ENCODE assay signal across 8 cellular contexts in genomic region chr20:33667245-33668086, GRCh38. TPM values are rescaled to one million over a fixed set of nuclear protein-coding genes. Genes with fewer than 3 reads are reported as not detected.
DNase-seq lines count a peak whose midpoint lies in the region; ATAC-seq lines count a peak whose summit lies in the region.

No MANE protein-coding gene starts in this region.

- H3K9ac ChIP-seq in neuronal stem cell (ENCODE audit: low read depth, low read length, poor library complexity) = peak overlapping the region; percentile 82

- peak overlapping the region; percentile 85 for H2AK5ac ChIP-seq in neuronal stem cell (ENCODE audit: low read depth, low read length)

- H4K8ac ChIP-seq in neuronal stem cell (ENCODE audit: low read depth, low read length) = no peak overlapping the region

- H2BK5ac ChIP-seq in neuronal stem cell (ENCODE audit: low read length) = no peak overlapping the region

- DNase-seq in NCI-H748 (lab: John Stamatoyannopoulos, UW; ENCODE audit: unreplicated experiment) = peak; percentile 90
- DNase-seq in activated effector memory CD4-positive, alpha-beta T cell treated with Interleukin-2 at 50 U/mL for 16 hours = peak; percentile 72
- DNase-seq in fibroblast of peridontal ligament (ENCODE audit: extremely low read depth) = peak; percentile 61
- no peak for DNase-seq in neuronal stem cell (ENCODE audit: low spot score)
- DNase-seq in ureter (ENCODE audit: low spot score) = peak; percentile 79

- H3K36me3 ChIP-seq in neuronal stem cell (replicated peaks in 1 of 2; ENCODE audit: control insufficient read depth in 2 of 2, insufficient read depth in 2 of 2, low read length in 2 of 2) = peaks cover 4 to 40% of the 10 kb centered on the region in 2 donors

- ATAC-seq in GM18498 (IDR thresholded peaks at IDR 0.05; ENCODE audit: unreplicated experiment) = peak; percentile 13
- peak; percentile 13 for ATAC-seq in HG02798 (IDR thresholded peaks at IDR 0.05; ENCODE audit: poor library complexity, unreplicated experiment)
- no peak for ATAC-seq in GM21717 (IDR thresholded peaks at IDR 0.05; ENCODE audit: unreplicated experiment)

- H3K4me1 ChIP-seq in neuronal stem cell (ENCODE audit: control insufficient read depth in 2 of 2, insufficient read depth in 1 of 2, low read depth in 1 of 2, low read length in 2 of 2) = peaks cover 8 to 12% of the 10 kb centered on the region in 2 donors

- no peak overlapping the region for H3K14ac ChIP-seq in neuronal stem cell (ENCODE audit: low read length)

- peaks cover 0 to 4% (median 0%) of the 10 kb centered on the region in 3 experiments for H3K27me3 ChIP-seq in neuronal stem cell (ENCODE audit: control insufficient read depth in 3 of 3, insufficient read depth in 3 of 3, low read depth in 1 of 3, low read length in 3 of 3)

- no peak overlapping the region for H3K4ac ChIP-seq in neuronal stem cell (ENCODE audit: low read length)

- peak overlapping the region in 1 of 2 donors; percentile 74 for H3K4me3 ChIP-seq in neuronal stem cell (ENCODE audit: low read length in 2 of 2)

- peak overlapping the region; percentile 86 for H2BK12ac ChIP-seq in neuronal stem cell (ENCODE audit: low read length)

- H3K23ac ChIP-seq in neuronal stem cell (ENCODE audit: low read depth, low read length, poor library complexity) = peak overlapping the region; percentile 86

- no peak overlapping the region for H2BK15ac ChIP-seq in neuronal stem cell (ENCODE audit: low read length)

- peak overlapping the region; percentile 69 for H3K18ac ChIP-seq in neuronal stem cell (ENCODE audit: low read length)

- H4K91ac ChIP-seq in neuronal stem cell (ENCODE audit: low read depth, low read length, poor library complexity) = no peak overlapping the region

- no peaks in the 10 kb centered on the region for H3K9me3 ChIP-seq in neuronal stem cell (replicated peaks in 1 of 2; ENCODE audit: control insufficient read depth in 2 of 2, insufficient read depth in 1 of 2, low read depth in 1 of 2, low read length in 2 of 2)

- no peak overlapping the region for H3K27ac ChIP-seq in neuronal stem cell (replicated peaks; ENCODE audit: low read length)

- H3K79me1 ChIP-seq in neuronal stem cell (ENCODE audit: low read depth, low read length) = no peaks in the 10 kb centered on the region

- peak overlapping the region; percentile 55 for H3K4me2 ChIP-seq in neuronal stem cell (ENCODE audit: insufficient read depth, low read length, poor library complexity, severe bottlenecking)

- no peak overlapping the region for H2AFZ ChIP-seq in neuronal stem cell (ENCODE audit: low read length)

- H2BK120ac ChIP-seq in neuronal stem cell (ENCODE audit: low read depth, low read length) = no peak overlapping the region

- no CpG with 5 or more reads among the region's 94 CpGs for WGBS in neuronal stem cell (ENCODE audit: extremely low coverage in 2 of 2, insufficient read length in 2 of 2, insufficient replicate concordance in 1 of 2), 2 donors

RNA-seq across cellular contexts. Expression of gene ACTL10, which starts 0.7 kb away (rescaled TPM):
- polyA plus RNA-seq in neuronal stem cell (2013, experiment 1 of 2) = 0.04 TPM
- 0.03 TPM for polyA plus RNA-seq in neuronal stem cell (2013, experiment 2 of 2)
- 3.6 TPM for total RNA-seq in ureter

RNA-seq across cellular contexts. Expression of gene C20orf144, which starts 5.3 kb away (rescaled TPM):
- 0.07 TPM for polyA plus RNA-seq in neuronal stem cell (2013, experiment 1 of 2)
- 0.11 TPM for polyA plus RNA-seq in neuronal stem cell (2013, experiment 2 of 2)
- total RNA-seq in ureter = not detected

RNA-seq across cellular contexts. Expression of gene NECAB3, which starts 6.8 kb away (rescaled TPM):
- polyA plus RNA-seq in neuronal stem cell (2013, experiment 1 of 2) = 12.9 TPM
- 13.4 TPM for polyA plus RNA-seq in neuronal stem cell (2013, experiment 2 of 2)
- 38.6 TPM for total RNA-seq in ureter

RNA-seq across cellular contexts. Expression of gene E2F1, which starts 18.7 kb away (rescaled TPM):
- polyA plus RNA-seq in neuronal stem cell (2013, experiment 1 of 2) = 20.5 TPM
- 19.9 TPM for polyA plus RNA-seq in neuronal stem cell (2013, experiment 2 of 2)
- 2.0 TPM for total RNA-seq in ureter

RNA-seq across cellular contexts. Expression of gene PXMP4, which starts 52.6 kb away (rescaled TPM):
- polyA plus RNA-seq in neuronal stem cell (2013, experiment 1 of 2) = 3.3 TPM
- 3.1 TPM for polyA plus RNA-seq in neuronal stem cell (2013, experiment 2 of 2)
- 19.5 TPM for total RNA-seq in ureter
